In genomic region chrX:17405225-17405969, GRCh38 we compare ENCODE assay signal across 15 cellular contexts. TPM values are rescaled to one million over a fixed set of nuclear protein-coding genes. Genes with fewer than 3 reads are reported as not detected.
DNase-seq lines count a peak whose midpoint lies in the region; ATAC-seq, FAIRE-seq and TF ChIP-seq lines count a peak whose summit lies in the region.
"Had no signal": no experiment of that assay in that cellular context is flagged by ENCODE, and none has a peak within 500 bp of the region (broad histone marks: within the 10 kb centered on the region; RNA-seq: fewer than 3 reads in every experiment).

No MANE protein-coding gene starts in this region.

- no peaks in the 10 kb centered on the region for H3K27me3 Mint-ChIP-seq in activated CD4-positive, alpha-beta memory T cell treated with anti-CD3 and anti-CD28 coated beads for 36 hours

- no peak for ATAC-seq in HG02973 (IDR thresholded peaks at IDR 0.05; ENCODE audit: unreplicated experiment)

- H3F3A ChIP-seq in PC-9 (ENCODE audit: insufficient read depth, low read depth): peaks cover 6% of the 10 kb centered on the region; the same call in 1 of the 2 replicates

- no peak overlapping the region for H3K27ac Mint-ChIP-seq in activated CD4-positive, alpha-beta memory T cell treated with anti-CD3 and anti-CD28 coated beads for 36 hours
- H3K27ac Mint-ChIP-seq: CD8-positive, alpha-beta memory T cell had no signal

- H3K4me3 ChIP-seq in PC-9 (no peak overlapping the region), epithelial cell of proximal tubule (ENCODE audit: low read depth, low read length) (no peak overlapping the region), small intestine (ENCODE audit: low read depth in 1 of 2, low read length in 2 of 2) (no peak overlapping the region)
- H3K4me3 ChIP-seq: cardiac muscle cell, thoracic aorta had no signal

- H3K27me3 ChIP-seq in PC-9 (ENCODE audit: insufficient read depth, low read depth): no peaks in the 10 kb centered on the region
- no peaks in the 10 kb centered on the region for H3K27me3 ChIP-seq in small intestine (ENCODE audit: control insufficient read depth in 2 of 2, insufficient read depth in 2 of 2, low read length in 2 of 2)
- H3K27me3 ChIP-seq: cardiac muscle cell had no signal

- 71 to 85% (median 72%) methylated on average over 5 of the region's 5 CpGs for WGBS in small intestine, 3 donors

- DNase-seq in H4 (ENCODE audit: low spot score) (peak; percentile 16), PC-9 (peak; percentile 59 to 94), epithelial cell of proximal tubule (ENCODE audit: low read depth) (peak; percentile 82), small intestine (peak; percentile 45), hepatic stellate cell (ENCODE audit: low spot score) (no peak)
- no peak for DNase-seq in activated CD4-positive, alpha-beta memory T cell treated with anti-CD3 and anti-CD28 coated beads for 36 hours
- DNase-seq: activated CD8-positive, alpha-beta memory T cell treated with anti-CD3 and anti-CD28 coated beads, Interleukin-2, amount 50 U/mL, for 48 hours; activated naive CD4-positive, alpha-beta T cell treated with anti-CD3 and anti-CD28 coated beads, Interleukin-2, amount 50 U/mL, for 16 hours; CD8-positive, alpha-beta memory T cell; NCI-H524; T-helper 1 cell had no signal

- CTCF ChIA-PET in PC-9 (lab: Charles Lee): no interaction called here
- CTCF ChIA-PET in activated CD4-positive, alpha-beta memory T cell treated with anti-CD3 and anti-CD28 coated beads for 36 hours (lab: Charles Lee): no interaction called here

- no peak overlapping the region for H2AFZ ChIP-seq in PC-9

- H3K4me1 ChIP-seq in PC-9 (replicated peaks; ENCODE audit: insufficient read depth) (peaks cover 39% of the 10 kb centered on the region), small intestine (ENCODE audit: control insufficient read depth in 2 of 2, insufficient read depth in 1 of 2, low read depth in 1 of 2, low read length in 1 of 2) (no peaks in the 10 kb centered on the region)

- H4K20me1 ChIP-seq in PC-9 (ENCODE audit: insufficient read depth): no peaks in the 10 kb centered on the region

- no peaks in the 10 kb centered on the region for H3K36me3 Mint-ChIP-seq in activated CD4-positive, alpha-beta memory T cell treated with anti-CD3 and anti-CD28 coated beads for 36 hours
- H3K36me3 Mint-ChIP-seq: CD8-positive, alpha-beta memory T cell had no signal

- H3K36me3 ChIP-seq in PC-9 (ENCODE audit: low read depth) (no peaks in the 10 kb centered on the region), small intestine (ENCODE audit: control insufficient read depth in 2 of 2, insufficient read depth in 2 of 2, low read length in 2 of 2) (no peaks in the 10 kb centered on the region)
- H3K36me3 ChIP-seq: cardiac muscle cell, thoracic aorta had no signal

- intact Hi-C loops in PC-9 (cut with micrococcal nuclease; ENCODE audit: unreplicated experiment): no loop called here
- intact Hi-C loops in activated CD4-positive, alpha-beta memory T cell treated with anti-CD3 and anti-CD28 coated beads for 36 hours (cut with micrococcal nuclease): no loop called here

- H3K27ac ChIP-seq in PC-9: peak overlapping the region; percentile 77
- no peak overlapping the region for H3K27ac ChIP-seq in small intestine (ENCODE audit: low read depth in 1 of 2, low read length in 1 of 2)
- H3K27ac ChIP-seq: cardiac muscle cell had no signal

- H3K9me2 ChIP-seq in PC-9 (ENCODE audit: insufficient read depth): no peaks in the 10 kb centered on the region

- FAIRE-seq in small intestine (lab: Jason Lieb, UNC): no peak
- FAIRE-seq: GM18507 had no signal

- H3K9me3 Mint-ChIP-seq in activated CD4-positive, alpha-beta memory T cell treated with anti-CD3 and anti-CD28 coated beads for 36 hours: no peaks in the 10 kb centered on the region

- no peaks in the 10 kb centered on the region for H3K4me1 Mint-ChIP-seq in activated CD4-positive, alpha-beta memory T cell treated with anti-CD3 and anti-CD28 coated beads for 36 hours (ENCODE audit: low read depth)
- H3K4me1 Mint-ChIP-seq: CD8-positive, alpha-beta memory T cell had no signal

- H3K4me2 ChIP-seq in PC-9: peak overlapping the region; percentile 63

- H3K4me3 Mint-ChIP-seq in activated CD4-positive, alpha-beta memory T cell treated with anti-CD3 and anti-CD28 coated beads for 36 hours: no peak overlapping the region
- H3K4me3 Mint-ChIP-seq: CD8-positive, alpha-beta memory T cell had no signal

- H3K9me3 ChIP-seq in PC-9 (ENCODE audit: insufficient read depth, low read depth): no peaks in the 10 kb centered on the region
- H3K9me3 ChIP-seq in small intestine (ENCODE audit: control insufficient read depth, low read depth): no peaks in the 10 kb centered on the region
- H3K9me3 ChIP-seq: thoracic aorta had no signal

- TSS peak; percentile 96 for BruUV-seq in PC-9 (replicated peaks; lab: Mats Ljungman, UMichigan)

- peaks cover 51% of the 10 kb centered on the region for H3K79me2 ChIP-seq in PC-9 (ENCODE audit: low read depth)

- POLR2A ChIA-PET in PC-9 (lab: Charles Lee; ENCODE audit: unreplicated experiment): no interaction called here
- POLR2A ChIA-PET in activated CD4-positive, alpha-beta memory T cell treated with anti-CD3 and anti-CD28 coated beads for 36 hours (lab: Charles Lee): no interaction called here

- TF ChIP-seq CTCF in PC-9 (conservative IDR thresholded peaks at IDR 0.05) (no peak), epithelial cell of proximal tubule (conservative IDR thresholded peaks at IDR 0.05; ENCODE audit: low read depth, low read length) (no peak)

RNA-seq across cellular contexts. Expression of gene NHS, which starts 30.4 kb away (rescaled TPM):
- total RNA-seq in H4 (2014; rRNA removed; shearing (Covaris generic)): 5.9 and 6.4 TPM in 2 replicates
- total RNA-seq in PC-9 (2021) (6.0 and 6.7 TPM in 2 replicates), epithelial cell of proximal tubule (7.6 and 9.0 TPM in 2 replicates)
- 1 to 10 TPM in 1 of 3 donors, under 1 TPM in 2; under 0.01 to 1.3 (median 0.27) TPM for polyA plus RNA-seq in small intestine
- total RNA-seq in activated CD4-positive, alpha-beta memory T cell treated with anti-CD3 and anti-CD28 coated beads for 36 hours: 1 to 10 TPM; 4.8 to 5.0 TPM
- polyA plus RNA-seq: CD8-positive, alpha-beta memory T cell had no signal

Comparison
In these comparisons a context has a peak if more than half of its experiments do, and no peak if none do; other contexts are left out.
1. DNase-seq: peak in H4 (single experiment), PC-9 (2 of 2), epithelial cell of proximal tubule (single experiment) and small intestine (single experiment); none in activated CD4-positive, alpha-beta memory T cell treated with anti-CD3 and anti-CD28 coated beads for 36 hours (single experiment) and hepatic stellate cell (single experiment).